ENCODE assay signal across 9 cellular contexts in genomic region chr11:36703055-36703404, GRCh38.
DNase-seq lines count a peak whose midpoint lies in the region; ATAC-seq and TF ChIP-seq lines count a peak whose summit lies in the region.
"Had no signal": no experiment of that assay in that cellular context is flagged by ENCODE, and none has a peak within 500 bp of the region (broad histone marks: within the 10 kb centered on the region; RNA-seq: fewer than 3 reads in every experiment).

No MANE protein-coding gene starts in this region.

- ATAC-seq in GM18873 (IDR thresholded peaks at IDR 0.05; ENCODE audit: low FRiP score, unreplicated experiment), result peak; percentile 44
- ATAC-seq in HG02588 (IDR thresholded peaks at IDR 0.05; ENCODE audit: unreplicated experiment), result peak; percentile 67
- peak; percentile 59 for ATAC-seq in HG03439 (IDR thresholded peaks at IDR 0.05; ENCODE audit: unreplicated experiment)
- no peak for ATAC-seq in heart left ventricle

- H3K4me3 ChIP-seq in A673 (ENCODE audit: low read depth, low read length, poor library complexity, severe bottlenecking) (no peak overlapping the region), heart left ventricle (no peak overlapping the region), prostate gland (no peak overlapping the region)
- H3K4me3 ChIP-seq: HAP-1 had no signal

- H3K4me1 ChIP-seq in A673 (ENCODE audit: insufficient read depth, low read length, poor library complexity, severe bottlenecking) (peaks cover 15% of the 10 kb centered on the region), heart left ventricle (peaks cover 0 to 3% (median 0%) of the 10 kb centered on the region in 12 donors), prostate gland (replicated peaks) (no peaks in the 10 kb centered on the region)
- H3K4me1 ChIP-seq: HAP-1 had no signal

- H3K27me3 ChIP-seq in A673 (replicated peaks; ENCODE audit: insufficient read depth, low read depth, low read length, poor library complexity) (no peaks in the 10 kb centered on the region), heart left ventricle (no peaks in the 10 kb centered on the region), prostate gland (replicated peaks; ENCODE audit: insufficient read depth) (no peaks in the 10 kb centered on the region)

- POLR2A ChIA-PET in A673 (lab: Charles Lee; ENCODE audit: low non-redundant PET), result no interaction called here

- BruUV-seq in A673 (replicated peaks; lab: Mats Ljungman, UMichigan), result no TSS peak

- CTCF ChIA-PET in A673 (lab: Charles Lee), result interaction anchor here (0.5 to 4.4 kb wide), 12 partner anchors 10 to 1226 kb away, joined by 3 to 113 read pairs (median 4); no protein-coding TSS in a partner anchor

- no peak overlapping the region for H3K27ac ChIP-seq in A673 (ENCODE audit: low read depth, low read length, poor library complexity, severe bottlenecking)
- H3K27ac ChIP-seq in heart left ventricle, result no peak overlapping the region
- H3K27ac ChIP-seq in prostate gland, result no peak overlapping the region

- intact Hi-C loops in A673 (cut with micrococcal nuclease; ENCODE audit: unreplicated experiment), result loop anchor here (5.0 kb wide), 2 partner anchors 574 to 744 kb away; no protein-coding TSS in a partner anchor
- intact Hi-C loops in heart left ventricle (cut with DNase I), result loop anchor here in 6 of 10 donors (2.0 to 5.0 kb wide), 4 partner anchors 42 to 46 kb away; no protein-coding TSS in a partner anchor
- intact Hi-C loops in prostate gland (cut with DNase I), result loop anchor here (5.0 kb wide), 1 partner anchor 44 kb away; no protein-coding TSS in a partner anchor

- TF ChIP-seq CTCF in A673 (conservative IDR thresholded peaks at IDR 0.05; ENCODE audit: low read depth, low read length) (no peak), heart left ventricle (IDR thresholded peaks at IDR 0.05) (no peak), prostate gland (IDR thresholded peaks at IDR 0.05) (no peak)

- no peaks in the 10 kb centered on the region for H3K36me3 ChIP-seq in A673 (ENCODE audit: insufficient read depth, low read length, poor library complexity, severe bottlenecking)
- no peaks in the 10 kb centered on the region for H3K36me3 ChIP-seq in heart left ventricle
- no peaks in the 10 kb centered on the region for H3K36me3 ChIP-seq in prostate gland
- H3K36me3 ChIP-seq: HAP-1 had no signal

- 56 to 62% (median 57%) methylated on average over 4 of the region's 4 CpGs for WGBS in heart left ventricle, 4 donors
- 60% methylated on average over 4 of the region's 4 CpGs for WGBS in prostate gland

- peak; percentile 37 for DNase-seq in A673 (ENCODE audit: low spot score)
- no peak for DNase-seq in mesenteric fat pad (ENCODE audit: low spot score)
- no peak for DNase-seq in heart left ventricle
- DNase-seq in prostate gland (ENCODE audit: low spot score), result no peak
- DNase-seq in NCI-H524 treated with DMSO at 0.1 percent for 48 hours (lab: John Stamatoyannopoulos, UW), result no peak

- no peak for TF ChIP-seq POLR2A in heart left ventricle (IDR thresholded peaks at IDR 0.05)
- no peak for TF ChIP-seq POLR2A in prostate gland (IDR thresholded peaks at IDR 0.05)

- H3K9me3 ChIP-seq in A673 (ENCODE audit: low read depth, low read length, poor library complexity, severe bottlenecking), result no peaks in the 10 kb centered on the region
- H3K9me3 ChIP-seq in heart left ventricle, result no peaks in the 10 kb centered on the region
- H3K9me3 ChIP-seq in prostate gland, result no peaks in the 10 kb centered on the region
- H3K9me3 ChIP-seq: HAP-1 had no signal

Comparison
In these comparisons a context has a peak if more than half of its experiments do, and no peak if none do; other contexts are left out.
1. ATAC-seq: peak in GM18873 (single experiment), HG02588 (single experiment) and HG03439 (single experiment); none in heart left ventricle (0 of 4).